In genomic region chr21:8990326-8991087, GRCh38 we compare ENCODE assay signal across 20 cellular contexts.
DNase-seq lines count a peak whose midpoint lies in the region; ATAC-seq and TF ChIP-seq lines count a peak whose summit lies in the region.
"Had no signal": no experiment of that assay in that cellular context is flagged by ENCODE, and none has a peak within 500 bp of the region (broad histone marks: within the 10 kb centered on the region; RNA-seq: fewer than 3 reads in every experiment).

No MANE protein-coding gene starts in this region.

- H3K36me3 ChIP-seq in PC-3 (ENCODE audit: low read depth, low read length), result no peaks in the 10 kb centered on the region

- CTCF ChIA-PET in PC-3 (lab: Charles Lee), result no interaction called here

- H3K9ac ChIP-seq in PC-3 (ENCODE audit: low read length), result no peak overlapping the region
- H3K9ac ChIP-seq: KMS-11 had no signal

- H3F3A ChIP-seq in PC-3 (ENCODE audit: low read length, unreplicated experiment), result no peaks in the 10 kb centered on the region

- H3K27ac Mint-ChIP-seq in glutamatergic neuron (ENCODE audit: unreplicated experiment), result peak overlapping the region; percentile 53
- H3K27ac Mint-ChIP-seq: activated CD4-positive, alpha-beta memory T cell treated with anti-CD3 and anti-CD28 coated beads for 36 hours; activated T-cell treated with anti-CD3 and anti-CD28 coated beads, Interleukin-2, amount 50 U/mL, for 72 hours; CD14-positive monocyte; nephron progenitor cell; stimulated activated naive CD8-positive, alpha-beta T cell treated with anti-CD3 and anti-CD28 coated beads, Interleukin-15, Interleukin-2, amounts not matched to agents 100 ng/mL and 50 ng/mL, for 24 hours had no signal

- no peak overlapping the region for H3K27ac ChIP-seq in PC-3 (ENCODE audit: low read length)
- H3K27ac ChIP-seq: HL-60, KMS-11 had no signal

- intact Hi-C loops in PC-3 (cut with micrococcal nuclease), result no loop called here
- intact Hi-C loops in posterior vena cava (cut with DNase I), result no loop called here

- peaks cover 67% of the 10 kb centered on the region for H3K9me3 Mint-ChIP-seq in glutamatergic neuron (ENCODE audit: unreplicated experiment)

- no peak overlapping the region for H3K4me2 ChIP-seq in PC-3 (ENCODE audit: low read length)
- H3K4me2 ChIP-seq: KMS-11 had no signal

- BruUV-seq in PC-3 (replicated peaks; lab: Mats Ljungman, UMichigan), result no TSS peak

- H2AFZ ChIP-seq in PC-3 (ENCODE audit: low read length), result no peak overlapping the region

- ATAC-seq in PC-3 (no peak), GM19328 (IDR thresholded peaks at IDR 0.05; ENCODE audit: unreplicated experiment) (no peak), GM18907 (IDR thresholded peaks at IDR 0.05; ENCODE audit: unreplicated experiment) (no peak)

- no peaks in the 10 kb centered on the region for H3K4me1 ChIP-seq in PC-3 (ENCODE audit: insufficient read depth, low read length)

- no peak for TF ChIP-seq CTCF in PC-3 (conservative IDR thresholded peaks at IDR 0.05; ENCODE audit: low read depth, low read length)
- no peak for TF ChIP-seq CTCF in glutamatergic neuron (IDR thresholded peaks at IDR 0.05; ENCODE audit: partially characterized antibody, unreplicated experiment)

- peaks cover 56% of the 10 kb centered on the region for H3K36me3 Mint-ChIP-seq in glutamatergic neuron (ENCODE audit: unreplicated experiment)
- H3K36me3 Mint-ChIP-seq: activated CD4-positive, alpha-beta memory T cell treated with anti-CD3 and anti-CD28 coated beads for 36 hours; CD14-positive monocyte had no signal

- DNase-seq in NCI-H82 (lab: John Stamatoyannopoulos, UW) (peak; percentile 56), NCI-H82 treated with DMSO at 0.1 percent for 48 hours (lab: John Stamatoyannopoulos, UW; ENCODE audit: unreplicated experiment) (no peak), PC-3 (peak; percentile 1), glutamatergic neuron (no peak), posterior vena cava (ENCODE audit: low spot score) (peak; percentile 44), RKO (ENCODE audit: low spot score) (no peak)
- DNase-seq: activated CD4-positive, alpha-beta memory T cell treated with anti-CD3 and anti-CD28 coated beads for 36 hours; central memory CD4-positive, alpha-beta T cell; DMS53; mesenchymal stem cell; NCI-H1417; NCI-H446 treated with DMSO at 0.1 percent for 48 hours; nephron progenitor cell had no signal

- no peaks in the 10 kb centered on the region for H3K9me2 ChIP-seq in PC-3 (replicated peaks; ENCODE audit: low read length)

- H3K4me1 Mint-ChIP-seq in glutamatergic neuron (ENCODE audit: low read depth, unreplicated experiment), result no peaks in the 10 kb centered on the region
- H3K4me1 Mint-ChIP-seq: CD14-positive monocyte, nephron progenitor cell had no signal

- H3K27me3 ChIP-seq in PC-3 (ENCODE audit: low read length), result peaks cover 59% of the 10 kb centered on the region

- H3K27me3 Mint-ChIP-seq in glutamatergic neuron (ENCODE audit: unreplicated experiment), result peaks cover 45% of the 10 kb centered on the region

- peak overlapping the region; percentile 5 for H3K4me3 Mint-ChIP-seq in glutamatergic neuron (ENCODE audit: unreplicated experiment)
- H3K4me3 Mint-ChIP-seq: activated CD4-positive, alpha-beta memory T cell treated with anti-CD3 and anti-CD28 coated beads for 36 hours; activated T-cell treated with anti-CD3 and anti-CD28 coated beads, Interleukin-2, amount 50 U/mL, for 72 hours; CD14-positive monocyte; nephron progenitor cell; stimulated activated naive CD8-positive, alpha-beta T cell treated with anti-CD3 and anti-CD28 coated beads, Interleukin-15, Interleukin-2, amounts not matched to agents 100 ng/mL and 50 ng/mL, for 24 hours had no signal

- no peaks in the 10 kb centered on the region for H4K20me1 ChIP-seq in PC-3 (ENCODE audit: low read length)

- POLR2A ChIA-PET in PC-3 (lab: Charles Lee; ENCODE audit: unreplicated experiment), result no interaction called here

- no peaks in the 10 kb centered on the region for H3K79me2 ChIP-seq in PC-3 (ENCODE audit: low read length)

- H3K4me3 ChIP-seq in PC-3 (ENCODE audit: low read length), result no peak overlapping the region

- no peaks in the 10 kb centered on the region for H3K9me3 ChIP-seq in PC-3 (ENCODE audit: low read length)

Comparison
In these comparisons a context has a peak if more than half of its experiments do, and no peak if none do; other contexts are left out.
1. DNase-seq: peak in NCI-H82 (single experiment), PC-3 (single experiment) and posterior vena cava (single experiment); none in NCI-H82 treated with DMSO at 0.1 percent for 48 hours (single experiment), glutamatergic neuron (single experiment) and RKO (single experiment).